In genomic region chr1:152543808-152544207, GRCh38 we compare ENCODE assay signal across 16 cellular contexts. TPM values are rescaled to one million over a fixed set of nuclear protein-coding genes. Genes with fewer than 3 reads are reported as not detected.
DNase-seq lines count a peak whose midpoint lies in the region; ATAC-seq and TF ChIP-seq lines count a peak whose summit lies in the region.
"Had no signal": no experiment of that assay in that cellular context is flagged by ENCODE, and none has a peak within 500 bp of the region (broad histone marks: within the 10 kb centered on the region; RNA-seq: fewer than 3 reads in every experiment).

No MANE protein-coding gene starts in this region.

- no peaks in the 10 kb centered on the region for H3K4me1 ChIP-seq in PC-9 (replicated peaks; ENCODE audit: insufficient read depth)
- no peaks in the 10 kb centered on the region for H3K4me1 ChIP-seq in foreskin keratinocyte
- H3K4me1 ChIP-seq: colonic mucosa, suprapubic skin had no signal

- H3K9me3 ChIP-seq in PC-9 (ENCODE audit: insufficient read depth, low read depth): no peaks in the 10 kb centered on the region
- H3K9me3 ChIP-seq: colonic mucosa, suprapubic skin had no signal

- H3K27me3 ChIP-seq in PC-9 (ENCODE audit: insufficient read depth, low read depth) (no peaks in the 10 kb centered on the region), foreskin keratinocyte (peaks cover 3% of the 10 kb centered on the region)
- H3K27me3 ChIP-seq: colonic mucosa, suprapubic skin had no signal

- BruUV-seq in PC-9 (replicated peaks; lab: Mats Ljungman, UMichigan): no TSS peak

- POLR2A ChIA-PET in PC-9 (lab: Charles Lee; ENCODE audit: unreplicated experiment): no interaction called here

- no peak overlapping the region for H3K27ac ChIP-seq in PC-9
- no peak overlapping the region for H3K27ac ChIP-seq in foreskin keratinocyte
- H3K27ac ChIP-seq: colonic mucosa, suprapubic skin had no signal

- peak; percentile 50 for TF ChIP-seq CTCF in PC-9 (conservative IDR thresholded peaks at IDR 0.05)
- peak; percentile 59 for TF ChIP-seq CTCF in foreskin keratinocyte (conservative IDR thresholded peaks at IDR 0.05)

- no peaks in the 10 kb centered on the region for H4K20me1 ChIP-seq in PC-9 (ENCODE audit: insufficient read depth)

- intact Hi-C loops in PC-9 (cut with micrococcal nuclease; ENCODE audit: unreplicated experiment) (no loop called here), Right ventricle myocardium inferior (cut with DNase I) (no loop called here), left colon (cut with DNase I, micrococcal nuclease) (no loop called here)

- peak; percentile 36 for ATAC-seq in foreskin keratinocyte
- no peak for ATAC-seq in Right ventricle myocardium inferior
- ATAC-seq in GM21423 (IDR thresholded peaks at IDR 0.05; ENCODE audit: unreplicated experiment): no peak
- no peak for ATAC-seq in left colon
- ATAC-seq: activated naive CD8-positive, alpha-beta T cell treated with anti-CD3 and anti-CD28 coated beads, Interleukin-2, amount 50 U/mL, for 24 hours; sciatic nerve had no signal

- H3K9me2 ChIP-seq in PC-9 (ENCODE audit: insufficient read depth): no peaks in the 10 kb centered on the region

- H3K79me2 ChIP-seq in PC-9 (ENCODE audit: low read depth): no peaks in the 10 kb centered on the region

- DNase-seq in EL (peak; percentile 21), H4 (ENCODE audit: low spot score) (peak; percentile 14), PC-9 (no peak), foreskin keratinocyte (no peak), SK-N-DZ (ENCODE audit: low spot score) (no peak), Right ventricle myocardium inferior (ENCODE audit: missing footprints) (no peak), left colon (no peak)
- DNase-seq: activated naive CD8-positive, alpha-beta T cell treated with anti-CD3 and anti-CD28 coated beads, Interleukin-2, amount 50 U/mL, for 24 hours; colonic mucosa; kidney glomerular epithelial cell; NCI-H1092 treated with DMSO at 0.1 percent for 48 hours had no signal

- no peaks in the 10 kb centered on the region for H3K36me3 ChIP-seq in PC-9 (ENCODE audit: low read depth)
- H3K36me3 ChIP-seq: colonic mucosa, suprapubic skin had no signal

- H2AFZ ChIP-seq in PC-9: no peak overlapping the region

- CTCF ChIA-PET in PC-9 (lab: Charles Lee): no interaction called here

- H3K4me2 ChIP-seq in PC-9: no peak overlapping the region

- no peaks in the 10 kb centered on the region for H3F3A ChIP-seq in PC-9 (ENCODE audit: insufficient read depth, low read depth)

- H3K4me3 ChIP-seq in PC-9: no peak overlapping the region
- H3K4me3 ChIP-seq: colonic mucosa, suprapubic skin had no signal

RNA-seq across cellular contexts. Expression of gene LCE3E, which starts 22.8 kb away (rescaled TPM):
- not detected in 2 replicates for total RNA-seq in H4 (2014; rRNA removed; shearing (Covaris generic))
- not detected in 2 replicates for total RNA-seq in PC-9 (2021)
- 2.0 and 2.8 TPM in 2 replicates for total RNA-seq in foreskin keratinocyte
- 1.6 and 2.0 TPM in 2 replicates for polyA plus RNA-seq in foreskin keratinocyte
- not detected in 2 replicates for polyA plus RNA-seq in SK-N-DZ (2014; cell fraction: cytosol; rRNA removed)
- not detected in 2 replicates for polyA plus RNA-seq in SK-N-DZ (2014; cell fraction: nucleus; rRNA removed)
- total RNA-seq in Right ventricle myocardium inferior: not detected
- not detected for total RNA-seq in left colon
- total RNA-seq: colonic mucosa; fibroblast of villous mesenchyme; sciatic nerve; T-helper 2 cell treated with Interferon-gamma antibody and Interleukin-4, amounts not matched to agents 100 ng/mL and 5 ng/mL, for 36 hours had no signal

RNA-seq across cellular contexts. Expression of gene CRCT1, which starts 29.5 kb away (rescaled TPM):
- total RNA-seq in H4 (2014; rRNA removed; shearing (Covaris generic)): not detected in 2 replicates
- total RNA-seq in PC-9 (2021) (not detected in 2 replicates), foreskin keratinocyte (1.7 and 3.5 TPM in 2 replicates), Right ventricle myocardium inferior (not detected), left colon (not detected)
- polyA plus RNA-seq in foreskin keratinocyte: 2.6 and 5.6 TPM in 2 replicates
- not detected in 2 replicates for polyA plus RNA-seq in SK-N-DZ (2014; cell fraction: cytosol; rRNA removed)
- not detected in 2 replicates for polyA plus RNA-seq in SK-N-DZ (2014; cell fraction: nucleus; rRNA removed)
- total RNA-seq: colonic mucosa; fibroblast of villous mesenchyme; sciatic nerve; T-helper 2 cell treated with Interferon-gamma antibody and Interleukin-4, amounts not matched to agents 100 ng/mL and 5 ng/mL, for 36 hours had no signal

RNA-seq across cellular contexts. Expression of gene LCE5A, which starts 33.2 kb away (rescaled TPM):
- not detected in 2 replicates for total RNA-seq in H4 (2014; rRNA removed; shearing (Covaris generic))
- total RNA-seq in PC-9 (2021) (not detected in 2 replicates), foreskin keratinocyte (not detected in 2 replicates), Right ventricle myocardium inferior (not detected), left colon (not detected)
- polyA plus RNA-seq in foreskin keratinocyte: not detected in 2 replicates
- not detected in 2 replicates for polyA plus RNA-seq in SK-N-DZ (2014; cell fraction: cytosol; rRNA removed)
- polyA plus RNA-seq in SK-N-DZ (2014; cell fraction: nucleus; rRNA removed): not detected in 2 replicates
- total RNA-seq: colonic mucosa; fibroblast of villous mesenchyme; sciatic nerve; T-helper 2 cell treated with Interferon-gamma antibody and Interleukin-4, amounts not matched to agents 100 ng/mL and 5 ng/mL, for 36 hours had no signal

RNA-seq across cellular contexts. Expression of gene LCE3D, which starts 36.5 kb away (rescaled TPM):
- total RNA-seq in H4 (2014; rRNA removed; shearing (Covaris generic)): not detected in 2 replicates
- total RNA-seq in PC-9 (2021) (not detected in 2 replicates), foreskin keratinocyte (6.9 and 8.8 TPM in 2 replicates), Right ventricle myocardium inferior (not detected), left colon (not detected)
- polyA plus RNA-seq in foreskin keratinocyte: 7.3 and 9.3 TPM in 2 replicates
- polyA plus RNA-seq in SK-N-DZ (2014; cell fraction: cytosol; rRNA removed): not detected in 2 replicates
- polyA plus RNA-seq in SK-N-DZ (2014; cell fraction: nucleus; rRNA removed): not detected in 2 replicates
- total RNA-seq: colonic mucosa; fibroblast of villous mesenchyme; sciatic nerve; T-helper 2 cell treated with Interferon-gamma antibody and Interleukin-4, amounts not matched to agents 100 ng/mL and 5 ng/mL, for 36 hours had no signal

RNA-seq across cellular contexts. Expression of gene LCE3C, which starts 56.2 kb away (rescaled TPM):
- total RNA-seq in H4 (2014; rRNA removed; shearing (Covaris generic)): not detected in 2 replicates
- total RNA-seq in PC-9 (2021) (not detected in 2 replicates), foreskin keratinocyte (0.71 TPM in 1 of 2 replicates, not detected in the other), Right ventricle myocardium inferior (not detected), left colon (not detected)
- 0.51 TPM in 1 of 2 replicates, not detected in the other for polyA plus RNA-seq in foreskin keratinocyte
- not detected in 2 replicates for polyA plus RNA-seq in SK-N-DZ (2014; cell fraction: cytosol; rRNA removed)
- not detected in 2 replicates for polyA plus RNA-seq in SK-N-DZ (2014; cell fraction: nucleus; rRNA removed)
- total RNA-seq: colonic mucosa; fibroblast of villous mesenchyme; sciatic nerve; suprapubic skin; T-helper 2 cell treated with Interferon-gamma antibody and Interleukin-4, amounts not matched to agents 100 ng/mL and 5 ng/mL, for 36 hours had no signal

Comparison
In these comparisons a context has a peak if more than half of its experiments do, and no peak if none do; other contexts are left out.
1. DNase-seq: peak in EL (single experiment) and H4 (single experiment); none in PC-9 (0 of 2), foreskin keratinocyte (0 of 2), SK-N-DZ (single experiment), Right ventricle myocardium inferior (single experiment) and left colon (0 of 2).